In the genomic region with DNA sequence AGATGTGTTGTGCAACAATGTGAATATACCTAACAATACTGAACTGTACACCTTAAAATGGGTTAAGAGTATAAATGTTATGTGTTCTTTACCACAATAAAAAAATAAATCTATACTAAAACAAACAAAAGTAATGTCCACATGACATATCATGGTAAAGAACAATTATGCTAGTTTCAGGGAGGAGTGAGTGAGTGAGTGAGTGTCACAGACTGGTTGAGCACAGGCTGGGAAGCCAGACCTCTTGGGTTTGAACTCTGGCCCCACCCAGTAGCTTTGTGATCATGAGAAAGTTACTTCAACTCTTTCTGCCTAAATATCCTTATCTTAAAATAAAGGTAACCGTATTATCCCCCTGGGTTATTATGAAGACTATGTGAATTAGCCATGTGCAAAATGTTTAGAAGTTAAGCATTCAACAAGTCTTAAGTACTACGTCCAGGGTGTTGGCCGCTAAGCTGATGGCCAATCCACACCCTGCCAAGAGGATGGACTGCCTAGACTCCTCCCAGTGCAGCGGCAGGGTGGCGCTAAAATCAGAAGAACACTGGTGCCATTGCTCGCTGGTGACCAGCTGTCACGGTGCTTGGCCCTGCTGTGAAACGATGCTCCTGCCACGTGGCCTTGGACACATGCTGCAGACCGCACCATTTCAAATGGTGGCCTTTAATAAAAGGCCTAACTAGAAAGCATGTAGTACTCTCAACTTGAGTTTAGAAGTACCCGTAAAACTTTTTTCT, we compare ENCODE assay signal across 1 cellular context.
TF ChIP-seq lines count a peak whose summit lies in the region.

No MANE protein-coding gene starts in this region.

TF ChIP-seq in HepG2, 621 proteins besides CTCF, POLR2A, EP300 and RAD21:
- TF ChIP-seq TGIF2 (CRISPR knock-in tag; IDR thresholded peaks at IDR 0.05) (no peak), ZFP90 (CRISPR knock-in tag; IDR thresholded peaks at IDR 0.05; ENCODE audit: borderline replicate concordance) (no peak), JUND (CRISPR knock-in tag; IDR thresholded peaks at IDR 0.05) (no peak), NFIC (IDR thresholded peaks at IDR 0.05; ENCODE audit: low read length) (no peak), YY1 (IDR thresholded peaks at IDR 0.05; ENCODE audit: insufficient read depth, insufficient replicate concordance, low read depth, low read length) (no peak), ZNF460 (CRISPR knock-in tag; IDR thresholded peaks at IDR 0.05; ENCODE audit: borderline replicate concordance) (no peak), CENPT (CRISPR knock-in tag; IDR thresholded peaks at IDR 0.05; ENCODE audit: low read depth) (no peak), SP2 (CRISPR knock-in tag; IDR thresholded peaks at IDR 0.05) (no peak), ELF4 (CRISPR knock-in tag; IDR thresholded peaks at IDR 0.05; ENCODE audit: borderline replicate concordance) (no peak), U2AF2 (IDR thresholded peaks at IDR 0.05; ENCODE audit: low read depth, low read length) (no peak), CEBPB (IDR thresholded peaks at IDR 0.05; ENCODE audit: borderline replicate concordance, low read depth, low read length) (0 out of 2 replicates have a peak, but pooled peaks have one; percentile 49), TBX3 (IDR thresholded peaks at IDR 0.05; ENCODE audit: borderline replicate concordance) (no peak)
- TF ChIP-seq, protein P1, sequence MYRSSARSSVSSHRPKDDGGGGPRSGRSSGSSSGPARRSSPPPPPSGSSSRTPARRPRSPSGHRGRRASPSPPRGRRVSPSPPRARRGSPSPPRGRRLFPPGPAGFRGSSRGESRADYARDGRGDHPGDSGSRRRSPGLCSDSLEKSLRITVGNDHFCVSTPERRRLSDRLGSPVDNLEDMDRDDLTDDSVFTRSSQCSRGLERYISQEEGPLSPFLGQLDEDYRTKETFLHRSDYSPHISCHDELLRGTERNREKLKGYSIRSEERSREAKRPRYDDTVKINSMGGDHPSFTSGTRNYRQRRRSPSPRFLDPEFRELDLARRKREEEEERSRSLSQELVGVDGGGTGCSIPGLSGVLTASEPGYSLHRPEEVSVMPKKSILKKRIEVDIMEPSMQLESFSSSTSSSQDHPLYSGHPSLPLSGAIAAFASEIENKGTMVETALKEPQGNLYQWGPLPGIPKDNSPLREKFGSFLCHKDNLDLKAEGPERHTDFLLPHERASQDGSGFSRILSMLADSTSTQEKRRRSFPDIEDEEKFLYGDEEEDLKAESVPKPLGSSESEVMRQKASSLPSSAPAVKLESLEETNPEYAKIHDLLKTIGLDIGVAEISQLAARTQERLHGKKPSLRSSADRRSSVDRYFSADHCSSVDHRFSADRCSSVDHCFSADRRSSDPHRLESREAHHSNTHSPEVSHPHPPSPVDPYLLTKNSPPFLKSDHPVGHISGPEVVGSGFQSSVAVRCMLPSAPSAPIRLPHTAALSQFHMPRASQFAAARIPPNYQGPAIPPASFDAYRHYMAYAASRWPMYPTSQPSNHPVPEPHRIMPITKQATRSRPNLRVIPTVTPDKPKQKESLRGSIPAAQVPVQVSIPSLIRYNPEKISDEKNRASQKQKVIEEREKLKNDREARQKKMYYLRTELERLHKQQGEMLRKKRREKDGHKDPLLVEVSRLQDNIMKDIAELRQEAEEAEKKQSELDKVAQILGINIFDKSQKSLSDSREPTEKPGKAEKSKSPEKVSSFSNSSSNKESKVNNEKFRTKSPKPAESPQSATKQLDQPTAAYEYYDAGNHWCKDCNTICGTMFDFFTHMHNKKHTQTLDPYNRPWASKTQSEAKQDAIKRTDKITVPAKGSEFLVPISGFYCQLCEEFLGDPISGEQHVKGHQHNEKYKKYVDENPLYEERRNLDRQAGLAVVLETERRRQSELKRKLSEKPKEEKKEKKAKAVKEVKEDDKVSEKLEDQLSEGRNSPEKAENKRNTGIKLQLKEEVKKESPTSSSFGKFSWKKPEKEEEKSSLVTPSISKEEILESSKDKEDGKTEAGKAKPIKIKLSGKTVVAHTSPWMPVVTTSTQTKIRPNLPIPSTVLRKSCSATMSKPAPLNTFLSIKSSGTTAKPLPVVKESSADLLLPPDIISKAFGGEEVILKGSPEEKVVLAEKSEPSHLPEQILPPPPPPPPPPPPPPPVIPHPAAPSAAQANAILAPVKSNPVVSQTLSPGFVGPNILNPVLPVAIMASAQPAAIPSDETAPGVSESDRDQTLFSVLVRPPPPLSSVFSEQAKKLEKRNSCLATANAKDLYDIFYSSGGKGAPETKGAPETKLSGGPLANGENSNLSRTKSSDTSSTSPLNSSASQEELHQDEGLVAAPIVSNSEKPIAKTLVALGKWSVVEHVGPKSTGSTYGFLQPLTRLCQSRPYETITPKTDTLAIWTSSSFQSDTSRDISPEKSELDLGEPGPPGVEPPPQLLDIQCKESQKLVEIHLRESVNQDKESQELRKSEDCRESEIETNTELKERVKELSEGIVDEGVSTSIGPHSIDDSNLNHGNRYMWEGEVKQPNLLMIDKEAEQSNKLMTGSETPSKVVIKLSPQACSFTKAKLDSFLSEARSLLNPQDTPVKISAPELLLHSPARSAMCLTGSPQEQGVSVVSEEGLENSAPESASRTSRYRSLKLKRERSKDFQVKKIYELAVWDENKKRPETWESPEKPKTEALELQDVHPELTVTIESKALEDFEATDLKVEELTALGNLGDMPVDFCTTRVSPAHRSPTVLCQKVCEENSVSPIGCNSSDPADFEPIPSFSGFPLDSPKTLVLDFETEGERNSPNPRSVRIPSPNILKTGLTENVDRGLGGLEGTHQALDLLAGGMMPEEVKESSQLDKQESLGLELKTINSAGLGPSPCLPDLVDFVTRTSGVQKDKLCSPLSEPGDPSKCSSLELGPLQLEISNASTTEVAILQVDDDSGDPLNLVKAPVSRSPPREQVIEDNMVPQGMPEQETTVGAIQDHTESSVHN (CRISPR knock-in tag; IDR thresholded peaks at IDR 0.05): no peak
- TF ChIP-seq, protein P2, sequence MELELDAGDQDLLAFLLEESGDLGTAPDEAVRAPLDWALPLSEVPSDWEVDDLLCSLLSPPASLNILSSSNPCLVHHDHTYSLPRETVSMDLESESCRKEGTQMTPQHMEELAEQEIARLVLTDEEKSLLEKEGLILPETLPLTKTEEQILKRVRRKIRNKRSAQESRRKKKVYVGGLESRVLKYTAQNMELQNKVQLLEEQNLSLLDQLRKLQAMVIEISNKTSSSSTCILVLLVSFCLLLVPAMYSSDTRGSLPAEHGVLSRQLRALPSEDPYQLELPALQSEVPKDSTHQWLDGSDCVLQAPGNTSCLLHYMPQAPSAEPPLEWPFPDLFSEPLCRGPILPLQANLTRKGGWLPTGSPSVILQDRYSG (CRISPR knock-in tag; IDR thresholded peaks at IDR 0.05): no peak
- TF ChIP-seq, protein P3, sequence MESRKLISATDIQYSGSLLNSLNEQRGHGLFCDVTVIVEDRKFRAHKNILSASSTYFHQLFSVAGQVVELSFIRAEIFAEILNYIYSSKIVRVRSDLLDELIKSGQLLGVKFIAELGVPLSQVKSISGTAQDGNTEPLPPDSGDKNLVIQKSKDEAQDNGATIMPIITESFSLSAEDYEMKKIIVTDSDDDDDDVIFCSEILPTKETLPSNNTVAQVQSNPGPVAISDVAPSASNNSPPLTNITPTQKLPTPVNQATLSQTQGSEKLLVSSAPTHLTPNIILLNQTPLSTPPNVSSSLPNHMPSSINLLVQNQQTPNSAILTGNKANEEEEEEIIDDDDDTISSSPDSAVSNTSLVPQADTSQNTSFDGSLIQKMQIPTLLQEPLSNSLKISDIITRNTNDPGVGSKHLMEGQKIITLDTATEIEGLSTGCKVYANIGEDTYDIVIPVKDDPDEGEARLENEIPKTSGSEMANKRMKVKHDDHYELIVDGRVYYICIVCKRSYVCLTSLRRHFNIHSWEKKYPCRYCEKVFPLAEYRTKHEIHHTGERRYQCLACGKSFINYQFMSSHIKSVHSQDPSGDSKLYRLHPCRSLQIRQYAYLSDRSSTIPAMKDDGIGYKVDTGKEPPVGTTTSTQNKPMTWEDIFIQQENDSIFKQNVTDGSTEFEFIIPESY (CRISPR knock-in tag; IDR thresholded peaks at IDR 0.05): peak; percentile 55; the same call in 1 of the 2 replicates
- TF ChIP-seq, protein P4, sequence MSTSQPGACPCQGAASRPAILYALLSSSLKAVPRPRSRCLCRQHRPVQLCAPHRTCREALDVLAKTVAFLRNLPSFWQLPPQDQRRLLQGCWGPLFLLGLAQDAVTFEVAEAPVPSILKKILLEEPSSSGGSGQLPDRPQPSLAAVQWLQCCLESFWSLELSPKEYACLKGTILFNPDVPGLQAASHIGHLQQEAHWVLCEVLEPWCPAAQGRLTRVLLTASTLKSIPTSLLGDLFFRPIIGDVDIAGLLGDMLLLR (CRISPR knock-in tag; IDR thresholded peaks at IDR 0.05): no peak
- TF ChIP-seq, protein P5, sequence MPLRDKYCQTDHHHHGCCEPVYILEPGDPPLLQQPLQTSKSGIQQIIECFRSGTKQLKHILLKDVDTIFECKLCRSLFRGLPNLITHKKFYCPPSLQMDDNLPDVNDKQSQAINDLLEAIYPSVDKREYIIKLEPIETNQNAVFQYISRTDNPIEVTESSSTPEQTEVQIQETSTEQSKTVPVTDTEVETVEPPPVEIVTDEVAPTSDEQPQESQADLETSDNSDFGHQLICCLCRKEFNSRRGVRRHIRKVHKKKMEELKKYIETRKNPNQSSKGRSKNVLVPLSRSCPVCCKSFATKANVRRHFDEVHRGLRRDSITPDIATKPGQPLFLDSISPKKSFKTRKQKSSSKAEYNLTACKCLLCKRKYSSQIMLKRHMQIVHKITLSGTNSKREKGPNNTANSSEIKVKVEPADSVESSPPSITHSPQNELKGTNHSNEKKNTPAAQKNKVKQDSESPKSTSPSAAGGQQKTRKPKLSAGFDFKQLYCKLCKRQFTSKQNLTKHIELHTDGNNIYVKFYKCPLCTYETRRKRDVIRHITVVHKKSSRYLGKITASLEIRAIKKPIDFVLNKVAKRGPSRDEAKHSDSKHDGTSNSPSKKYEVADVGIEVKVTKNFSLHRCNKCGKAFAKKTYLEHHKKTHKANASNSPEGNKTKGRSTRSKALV (CRISPR knock-in tag; IDR thresholded peaks at IDR 0.05): no peak
